In the genomic region with DNA sequence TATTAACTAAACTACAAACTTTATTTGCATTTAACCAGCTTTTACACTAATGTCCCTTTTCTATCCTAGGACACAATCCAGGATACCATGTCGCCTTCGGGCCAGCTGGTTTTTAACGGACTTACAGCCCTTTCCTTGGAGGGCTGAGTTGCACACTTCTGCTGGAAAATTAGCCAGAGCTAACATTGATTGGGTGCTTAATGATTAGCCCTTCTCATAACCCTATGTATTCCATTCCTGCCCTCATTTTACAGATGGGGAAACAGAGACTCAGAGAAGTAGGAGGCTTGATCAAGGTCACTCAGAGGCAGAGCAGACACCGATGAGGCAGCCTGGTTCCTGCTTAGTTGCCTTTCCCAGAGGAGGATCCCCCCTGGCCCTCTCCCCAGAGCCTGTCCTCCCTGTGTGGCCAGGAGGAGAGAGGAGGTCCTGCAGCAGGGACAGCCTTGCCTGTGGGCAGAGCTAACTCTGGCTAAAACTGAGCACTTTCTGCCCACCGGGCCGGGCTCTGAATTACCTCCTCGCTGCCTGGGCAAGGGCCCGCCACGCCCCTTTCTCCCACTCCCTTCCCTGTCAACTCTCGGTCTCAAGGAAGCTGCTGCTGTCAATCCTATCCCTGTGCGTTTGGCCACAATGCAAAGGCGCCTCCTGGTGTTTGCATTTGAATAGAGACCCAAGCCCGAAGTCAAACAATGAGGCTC, we compare ENCODE assay signal across 8 cellular contexts. TPM values are rescaled to one million over a fixed set of nuclear protein-coding genes. Genes with fewer than 3 reads are reported as not detected.
A peak's percentile ranks its signal among the peaks of the same experiment; 100 is the strongest.
DNase-seq lines count a peak whose midpoint lies in the region; ATAC-seq and TF ChIP-seq lines count a peak whose summit lies in the region.

No MANE protein-coding gene starts in this region.

- H3K4me2 ChIP-seq in parathyroid adenoma (ENCODE audit: low read length), result no peak overlapping the region

- no peak overlapping the region for H3K4me3 ChIP-seq in foreskin fibroblast (ENCODE audit: low read depth in 1 of 2, low read length in 2 of 2)
- no peak overlapping the region for H3K4me3 ChIP-seq in parathyroid adenoma (ENCODE audit: low read depth, low read length)

- H3K27me3 ChIP-seq in parathyroid adenoma (ENCODE audit: control insufficient read depth, insufficient read depth, low read length), result no peaks in the 10 kb centered on the region

- no peaks in the 10 kb centered on the region for H3K79me2 ChIP-seq in parathyroid adenoma

- H2AFZ ChIP-seq in parathyroid adenoma, result no peak overlapping the region

- intact Hi-C loops in activated CD4-positive, alpha-beta T cell treated with anti-CD3 and anti-CD28 coated beads, Interleukin-2, amount 10 ng/mL, durations not matched to agents 24 days and 14 days (cut with micrococcal nuclease), result no loop called here

- TF ChIP-seq CTCF in 22Rv1 (IDR thresholded peaks at IDR 0.05) (peak; percentile 86), foreskin fibroblast (IDR thresholded peaks at IDR 0.05; ENCODE audit: low read depth, low read length) (peak; percentile 69), parathyroid adenoma (IDR thresholded peaks at IDR 0.05) (peak; percentile 26)

- H3K9me3 Mint-ChIP-seq in activated CD4-positive, alpha-beta T cell treated with anti-CD3 and anti-CD28 coated beads, Interleukin-2, amount 10 ng/mL, durations not matched to agents 24 days and 14 days, result no peaks in the 10 kb centered on the region
- H3K9me3 Mint-ChIP-seq in T-helper 2 cell treated with Interferon-gamma antibody and Interleukin-4, amounts not matched to agents 5 μg/mL and 100 μg/mL, for 36 hours, result no peaks in the 10 kb centered on the region

- peaks cover 4% of the 10 kb centered on the region for H3K27me3 Mint-ChIP-seq in activated CD4-positive, alpha-beta T cell treated with anti-CD3 and anti-CD28 coated beads, Interleukin-2, amount 10 ng/mL, durations not matched to agents 24 days and 14 days
- peaks cover 10% of the 10 kb centered on the region for H3K27me3 Mint-ChIP-seq in T-helper 2 cell treated with Interferon-gamma antibody and Interleukin-4, amounts not matched to agents 5 μg/mL and 100 μg/mL, for 36 hours (ENCODE audit: low read depth)

- H3K36me3 Mint-ChIP-seq in activated CD4-positive, alpha-beta T cell treated with anti-CD3 and anti-CD28 coated beads, Interleukin-2, amount 10 ng/mL, durations not matched to agents 24 days and 14 days (ENCODE audit: low read depth), result no peaks in the 10 kb centered on the region
- H3K36me3 Mint-ChIP-seq in T-helper 2 cell treated with Interferon-gamma antibody and Interleukin-4, amounts not matched to agents 5 μg/mL and 100 μg/mL, for 36 hours (ENCODE audit: low read depth), result no peaks in the 10 kb centered on the region

- no peaks in the 10 kb centered on the region for H3K36me3 ChIP-seq in parathyroid adenoma (ENCODE audit: control insufficient read depth, insufficient read depth, low read length)

- no peak overlapping the region for H3K9ac ChIP-seq in parathyroid adenoma

- H3K27ac Mint-ChIP-seq in activated CD4-positive, alpha-beta T cell treated with anti-CD3 and anti-CD28 coated beads, Interleukin-2, amount 10 ng/mL, durations not matched to agents 24 days and 14 days, result no peak overlapping the region
- H3K27ac Mint-ChIP-seq in T-helper 2 cell treated with Interferon-gamma antibody and Interleukin-4, amounts not matched to agents 5 μg/mL and 100 μg/mL, for 36 hours, result no peak overlapping the region

- H3K4me3 Mint-ChIP-seq in activated CD4-positive, alpha-beta T cell treated with anti-CD3 and anti-CD28 coated beads, Interleukin-2, amount 10 ng/mL, durations not matched to agents 24 days and 14 days, result no peak overlapping the region
- no peak overlapping the region for H3K4me3 Mint-ChIP-seq in T-helper 2 cell treated with Interferon-gamma antibody and Interleukin-4, amounts not matched to agents 5 μg/mL and 100 μg/mL, for 36 hours

- H3K27ac ChIP-seq in 22Rv1, result no peak overlapping the region
- H3K27ac ChIP-seq in parathyroid adenoma, result no peak overlapping the region

- DNase-seq in GM03348 (ENCODE audit: low spot score), result peak; percentile 70
- peak; percentile 58 for DNase-seq in NAMALWA (ENCODE audit: low spot score)
- DNase-seq in activated CD4-positive, alpha-beta T cell treated with anti-CD3 and anti-CD28 coated beads, Interleukin-2, amount 10 ng/mL, durations not matched to agents 24 days and 14 days, result peak; percentile 65
- DNase-seq in foreskin fibroblast, result peak; percentile 10 to 55
- DNase-seq in T-helper 2 cell treated with Interferon-gamma antibody and Interleukin-4, amounts not matched to agents 5 μg/mL and 100 μg/mL, for 36 hours (ENCODE audit: low spot score), result no peak

- H3K9me3 ChIP-seq in parathyroid adenoma (ENCODE audit: control insufficient read depth, low read length), result no peaks in the 10 kb centered on the region

- H3K4me1 ChIP-seq in parathyroid adenoma, result no peaks in the 10 kb centered on the region

- H3K4me1 Mint-ChIP-seq in activated CD4-positive, alpha-beta T cell treated with anti-CD3 and anti-CD28 coated beads, Interleukin-2, amount 10 ng/mL, durations not matched to agents 24 days and 14 days, result no peaks in the 10 kb centered on the region
- no peaks in the 10 kb centered on the region for H3K4me1 Mint-ChIP-seq in T-helper 2 cell treated with Interferon-gamma antibody and Interleukin-4, amounts not matched to agents 5 μg/mL and 100 μg/mL, for 36 hours (ENCODE audit: low read depth)

- no peak for ATAC-seq in GM21528 (IDR thresholded peaks at IDR 0.05; ENCODE audit: low FRiP score, unreplicated experiment)

RNA-seq across cellular contexts. Expression of a gene that starts 59.6 kb away (rescaled TPM):
- total RNA-seq in activated CD4-positive, alpha-beta T cell treated with anti-CD3 and anti-CD28 coated beads, Interleukin-2, amount 10 ng/mL, durations not matched to agents 24 days and 14 days, result not detected in 2 replicates

Comparison
In these comparisons a context has a peak if more than half of its experiments do, and no peak if none do; other contexts are left out.
1. CTCF ChIP-seq: peak in every context shown above with its lines; median percentile 86 in 22Rv1; 69 in foreskin fibroblast; 26 in parathyroid adenoma.